ENCODE assay signal across 11 cellular contexts in genomic region chr22:35749808-35750207, GRCh38. TPM values are rescaled to one million over a fixed set of nuclear protein-coding genes. Genes with fewer than 3 reads are reported as not detected.
A peak's percentile ranks its signal among the peaks of the same experiment; 100 is the strongest.
DNase-seq lines count a peak whose midpoint lies in the region; ATAC-seq and TF ChIP-seq lines count a peak whose summit lies in the region.
"Had no signal": no experiment of that assay in that cellular context is flagged by ENCODE, and none has a peak within 500 bp of the region (broad histone marks: within the 10 kb centered on the region; RNA-seq: fewer than 3 reads in every experiment).

No MANE protein-coding gene starts in this region.

- H2BK5ac ChIP-seq in H9 (ENCODE audit: insufficient read length, low read length), result no peak overlapping the region

- H3K4ac ChIP-seq in H9 (ENCODE audit: low read depth, low read length), result no peak overlapping the region

- H2BK12ac ChIP-seq in H9 (ENCODE audit: insufficient read length, low read depth, low read length), result no peak overlapping the region

- no peaks in the 10 kb centered on the region for H3K9me3 Mint-ChIP-seq in H9
- H3K9me3 Mint-ChIP-seq: neural progenitor cell had no signal

- no peak overlapping the region for H4K8ac ChIP-seq in H9 (replicated peaks; ENCODE audit: insufficient read length, low read depth, low read length)

- no peaks in the 10 kb centered on the region for H3K27me3 Mint-ChIP-seq in H9 (ENCODE audit: low read depth)

- H3K27me3 ChIP-seq in H9 (ENCODE audit: insufficient read depth, low read length), result no peaks in the 10 kb centered on the region
- no peaks in the 10 kb centered on the region for H3K27me3 ChIP-seq in Karpas-422 (ENCODE audit: low read length)
- H3K27me3 ChIP-seq: neural progenitor cell had no signal

- no peak overlapping the region for H3K56ac ChIP-seq in H9 (ENCODE audit: insufficient read length, low read depth, low read length)

- H3K79me2 ChIP-seq in H9 (ENCODE audit: insufficient read depth, low read length) (no peaks in the 10 kb centered on the region), Karpas-422 (ENCODE audit: low read length) (no peaks in the 10 kb centered on the region)

- H2BK15ac ChIP-seq in H9 (ENCODE audit: low read depth, low read length), result no peak overlapping the region

- H3K79me1 ChIP-seq in H9 (ENCODE audit: insufficient read depth, low read depth, low read length, poor library complexity, severe bottlenecking), result no peaks in the 10 kb centered on the region

- H3K36me3 ChIP-seq in Karpas-422 (ENCODE audit: insufficient read depth, low read length), result no peaks in the 10 kb centered on the region
- H3K36me3 ChIP-seq: neural progenitor cell had no signal

- H3T11ph ChIP-seq in H9 (ENCODE audit: low read length), result no peak overlapping the region

- DNase-seq in H9 (no peak), Karpas-422 (peak; percentile 94), myocyte (ENCODE audit: low read depth) (peak; percentile 53), amniotic stem cell (lab: John Stamatoyannopoulos, UW) (no peak), HuH-7.5 (ENCODE audit: low spot score) (no peak), NCI-H82 treated with DMSO at 0.1 percent for 48 hours (lab: John Stamatoyannopoulos, UW; ENCODE audit: unreplicated experiment) (no peak)
- no peak for DNase-seq in activated CD4-positive, alpha-beta T cell treated with anti-CD3 and anti-CD28 coated beads, Interleukin-2, amount 50 U/mL, for 4 hours
- DNase-seq: NCI-H2029 had no signal

- no peak overlapping the region for H4K91ac ChIP-seq in H9 (ENCODE audit: insufficient read length, low read depth, low read length)

- H3K9me2 ChIP-seq in Karpas-422 (replicated peaks; ENCODE audit: insufficient read depth, low read length), result no peaks in the 10 kb centered on the region

- H2AFZ ChIP-seq in H9 (ENCODE audit: low read length), result no peak overlapping the region
- H2AFZ ChIP-seq in Karpas-422 (ENCODE audit: low read length), result no peak overlapping the region
- H2AFZ ChIP-seq: neural progenitor cell had no signal

- H3K18ac ChIP-seq in H9 (ENCODE audit: insufficient read length, low read depth, low read length), result no peak overlapping the region

- H3K9me3 ChIP-seq in H9 (ENCODE audit: control insufficient read depth, low read depth, low read length) (no peaks in the 10 kb centered on the region), Karpas-422 (ENCODE audit: low read length) (no peaks in the 10 kb centered on the region)

- H3K9ac ChIP-seq in H9 (ENCODE audit: extremely low read depth, insufficient read length, low read length) (no peak overlapping the region), Karpas-422 (ENCODE audit: low read length) (peak overlapping the region; percentile 55)
- H3K9ac ChIP-seq: neural progenitor cell had no signal

- no peak overlapping the region for H2AK5ac ChIP-seq in H9 (ENCODE audit: insufficient read length, low read length)

- H2BK120ac ChIP-seq in H9 (ENCODE audit: low read depth, low read length, poor library complexity, severe bottlenecking), result no peak overlapping the region

- H2BK20ac ChIP-seq in H9 (ENCODE audit: low read depth, low read length, poor library complexity, severe bottlenecking), result no peak overlapping the region

- peak; percentile 85 for ATAC-seq in GM18511 (IDR thresholded peaks at IDR 0.05; ENCODE audit: unreplicated experiment)

- H4K5ac ChIP-seq in H9 (ENCODE audit: insufficient read length, low read depth, low read length), result no peak overlapping the region

- H3K4me2 ChIP-seq in H9 (ENCODE audit: insufficient read depth, insufficient read length, low read length), result no peak overlapping the region
- H3K4me2 ChIP-seq in Karpas-422 (ENCODE audit: low read depth, low read length, poor library complexity, severe bottlenecking), result peak overlapping the region; percentile 75
- H3K4me2 ChIP-seq: neural progenitor cell had no signal

- TF ChIP-seq CTCF in H9 (conservative IDR thresholded peaks at IDR 0.05), result no peak

- H3K27ac ChIP-seq in H9 (ENCODE audit: insufficient read length, low read depth, low read length) (no peak overlapping the region), Karpas-422 (ENCODE audit: low read length) (peak overlapping the region; percentile 96)

- peaks cover 9 to 18% (median 17%) of the 10 kb centered on the region in 3 experiments for H3K36me3 Mint-ChIP-seq in H9 (ENCODE audit: insufficient read depth in 1 of 3, low read depth in 3 of 3)

- H3K23me2 ChIP-seq in H9 (ENCODE audit: insufficient read length, low read depth, low read length, poor library complexity, severe bottlenecking), result peaks cover 3% of the 10 kb centered on the region

- H3K4me1 ChIP-seq in H9 (ENCODE audit: insufficient read depth, low read length) (peaks cover 8% of the 10 kb centered on the region; the same call in 1 of the 2 replicates), Karpas-422 (ENCODE audit: low read length) (peaks cover 80% of the 10 kb centered on the region)

- H4K20me1 ChIP-seq in H9 (ENCODE audit: control insufficient read depth, insufficient read depth, insufficient read length), result peaks cover 2% of the 10 kb centered on the region
- no peaks in the 10 kb centered on the region for H4K20me1 ChIP-seq in Karpas-422 (ENCODE audit: insufficient read depth, low read depth, low read length)

- H3K4me1 Mint-ChIP-seq in H9, result peaks cover 49 to 67% of the 10 kb centered on the region in 2 experiments

- no peak overlapping the region; the same call in 1 of the 2 replicates for H3K14ac ChIP-seq in H9 (ENCODE audit: insufficient read depth, low read length)

- peak overlapping the region; percentile 21 for H3K4me3 ChIP-seq in Karpas-422 (ENCODE audit: low read length)
- H3K4me3 ChIP-seq: neural progenitor cell had no signal

- H3K23ac ChIP-seq in H9 (ENCODE audit: insufficient read length, low read depth, low read length), result no peak overlapping the region

- no CpG with 5 or more reads among the region's 10 CpGs for WGBS in H9 (ENCODE audit: extremely low coverage, insufficient read length, low lambda C conversion rate)

- H3K4me3 Mint-ChIP-seq in H9, result no peak overlapping the region
- H3K4me3 Mint-ChIP-seq: neural progenitor cell had no signal

- H3K27ac Mint-ChIP-seq in H9, result peak overlapping the region; percentile 4 to 67 (median 27); a peak in 6 of 7 replicates
- H3K27ac Mint-ChIP-seq: neural progenitor cell had no signal

RNA-seq across cellular contexts. Expression of gene APOL5, which starts 32.1 kb away (rescaled TPM):
- not detected in 2 replicates for total RNA-seq in H9 (2021)
- total RNA-seq in Karpas-422 (2014; rRNA removed; shearing (Covaris generic); ENCODE audit: low replicate concordance), result not detected in 2 replicates
- 1.1 and 1.6 TPM in 2 replicates for total RNA-seq in myocyte
- 1.7 TPM for polyA plus RNA-seq in myocyte (2012)
- total RNA-seq: activated CD8-positive, alpha-beta memory T cell treated with anti-CD3 and anti-CD28 coated beads for 36 hours had no signal

Comparison
In these comparisons a context has a peak if more than half of its experiments do, and no peak if none do; other contexts are left out.
1. DNase-seq: peak in Karpas-422 (single experiment) and myocyte (single experiment); none in H9 (single experiment), amniotic stem cell (single experiment), HuH-7.5 (single experiment), activated CD4-positive, alpha-beta T cell treated with anti-CD3 and anti-CD28 coated beads, Interleukin-2, amount 50 U/mL, for 4 hours (0 of 2) and NCI-H82 treated with DMSO at 0.1 percent for 48 hours (single experiment).